8 cellular contexts compared by ENCODE assay signal in genomic region chr1:16913866-16914662, GRCh38. TPM values are rescaled to one million over a fixed set of nuclear protein-coding genes. Genes with fewer than 3 reads are reported as not detected.
DNase-seq lines count a peak whose midpoint lies in the region; ATAC-seq and TF ChIP-seq lines count a peak whose summit lies in the region.

No MANE protein-coding gene starts in this region.

- under 1% methylated on average over 35 of the region's 105 CpGs for WGBS in hepatocyte (ENCODE audit: low lambda C conversion rate, missing lambda C conversion rate)

- H3K4me1 ChIP-seq in hepatocyte (ENCODE audit: insufficient read depth) = peaks cover 4% of the 10 kb centered on the region

- H3K9me3 ChIP-seq in hepatocyte (ENCODE audit: low read depth) = no peaks in the 10 kb centered on the region

- H3K4me3 ChIP-seq in astrocyte of the cerebellum (ENCODE audit: low read depth, low read length) (peak overlapping the region; percentile 55), hepatocyte (peak overlapping the region; percentile 97)

- no peaks in the 10 kb centered on the region for H3K79me2 ChIP-seq in hepatocyte

- peak; percentile 88 for ATAC-seq in HG02970 (IDR thresholded peaks at IDR 0.05; ENCODE audit: low FRiP score, unreplicated experiment)
- ATAC-seq in HG02870 (IDR thresholded peaks at IDR 0.05; ENCODE audit: unreplicated experiment) = no peak

- in situ Hi-C loops in astrocyte of the cerebellum (cut with HindIII; ENCODE audit: low sequenced_read_pairs) = no loop called here

- no peaks in the 10 kb centered on the region for H4K20me1 ChIP-seq in hepatocyte (ENCODE audit: insufficient read depth, poor library complexity, severe bottlenecking)

- peak; percentile 35 for TF ChIP-seq POLR2A in GM15510 (IDR thresholded peaks at IDR 0.05; ENCODE audit: borderline replicate concordance, extremely low read depth, insufficient read length)

- peak; percentile 93 for DNase-seq in NCI-H2029 (lab: John Stamatoyannopoulos, UW)
- peak; percentile 92 for DNase-seq in T-helper 22 cell (ENCODE audit: low read depth)
- DNase-seq in astrocyte of the cerebellum (ENCODE audit: low read depth) = peak; percentile 65
- peak; percentile 97 for DNase-seq in hepatocyte (ENCODE audit: low spot score)
- peak; percentile 90 for DNase-seq in retina

- H2AFZ ChIP-seq in hepatocyte = peak overlapping the region; percentile 96

- TF ChIP-seq CTCF in astrocyte of the cerebellum (IDR thresholded peaks at IDR 0.05; ENCODE audit: low read depth, low read length, missing control alignments) (no peak), hepatocyte (IDR thresholded peaks at IDR 0.05; ENCODE audit: poor library complexity) (no peak)

- no peaks in the 10 kb centered on the region for H3K27me3 ChIP-seq in hepatocyte

- no peaks in the 10 kb centered on the region for H3K36me3 ChIP-seq in hepatocyte (replicated peaks; ENCODE audit: insufficient read depth, low read depth)

- H3K4me2 ChIP-seq in hepatocyte = peak overlapping the region; percentile 97

- H3K27ac ChIP-seq in hepatocyte = peak overlapping the region; percentile 80

- no peaks in the 10 kb centered on the region for H3K9me2 ChIP-seq in hepatocyte (replicated peaks; ENCODE audit: insufficient read depth)

RNA-seq across cellular contexts. Expression of gene CROCC, which starts 7.7 kb away (rescaled TPM):
- total RNA-seq in hepatocyte = 21.9 and 22.2 TPM in 2 replicates
- polyA plus RNA-seq in hepatocyte = 23.0 and 23.6 TPM in 2 replicates

RNA-seq across cellular contexts. Expression of gene RNU1-2, which starts 18.3 kb away (rescaled TPM):
- under 0.01 TPM in 2 replicates for total RNA-seq in hepatocyte
- not detected in 2 replicates for polyA plus RNA-seq in hepatocyte
